1 cellular context compared by ENCODE assay signal in the genomic region with DNA sequence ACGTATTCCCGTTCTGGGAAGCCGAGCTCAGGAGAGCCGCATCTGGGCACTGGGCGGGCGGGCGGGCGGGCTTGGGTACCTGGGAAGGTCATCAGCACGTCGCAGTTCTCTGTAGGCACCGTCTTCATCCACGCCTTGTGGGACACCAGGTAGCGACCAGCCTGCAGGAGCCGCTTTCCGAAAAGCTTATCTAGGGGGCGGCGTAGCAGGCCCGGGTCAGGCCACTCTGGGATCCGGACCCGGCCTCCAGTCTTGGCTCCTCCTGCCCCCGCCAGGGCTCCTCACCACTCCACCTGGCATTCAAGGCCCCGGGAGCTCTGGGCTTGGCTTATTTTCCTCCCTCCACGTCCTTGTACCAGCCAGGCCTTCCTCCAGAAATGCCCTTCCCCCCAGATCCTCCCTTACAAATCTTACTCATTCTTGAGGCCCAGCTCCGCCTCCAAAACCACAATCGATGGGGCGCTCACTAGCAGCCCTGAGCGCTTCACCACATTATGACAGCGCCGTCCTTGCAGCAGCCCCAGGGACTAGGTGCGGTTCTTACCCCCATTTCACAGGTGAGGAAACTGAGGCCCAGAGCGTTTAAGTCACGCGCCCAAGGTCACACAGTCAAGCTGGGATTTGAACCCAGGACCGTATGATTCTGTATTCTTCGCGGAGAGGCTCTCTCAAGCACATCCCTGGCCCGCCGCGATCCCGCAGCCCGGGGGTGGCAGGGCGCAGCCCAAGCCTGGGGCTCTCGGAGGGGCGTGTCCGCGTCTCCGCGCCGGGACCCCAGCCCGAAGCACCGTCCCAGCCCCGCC.
TF ChIP-seq lines count a peak whose summit lies in the region.

No MANE protein-coding gene starts in this region.

TF ChIP-seq in K562, 482 proteins besides CTCF, POLR2A, EP300 and RAD21 (continued from another document and continues in another):
- TF ChIP-seq, protein P1, sequence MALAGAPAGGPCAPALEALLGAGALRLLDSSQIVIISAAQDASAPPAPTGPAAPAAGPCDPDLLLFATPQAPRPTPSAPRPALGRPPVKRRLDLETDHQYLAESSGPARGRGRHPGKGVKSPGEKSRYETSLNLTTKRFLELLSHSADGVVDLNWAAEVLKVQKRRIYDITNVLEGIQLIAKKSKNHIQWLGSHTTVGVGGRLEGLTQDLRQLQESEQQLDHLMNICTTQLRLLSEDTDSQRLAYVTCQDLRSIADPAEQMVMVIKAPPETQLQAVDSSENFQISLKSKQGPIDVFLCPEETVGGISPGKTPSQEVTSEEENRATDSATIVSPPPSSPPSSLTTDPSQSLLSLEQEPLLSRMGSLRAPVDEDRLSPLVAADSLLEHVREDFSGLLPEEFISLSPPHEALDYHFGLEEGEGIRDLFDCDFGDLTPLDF (CRISPR knock-in tag; IDR thresholded peaks at IDR 0.05): no peak
- TF ChIP-seq L3MBTL2 (IDR thresholded peaks at IDR 0.05) (no peak), ZNF124 (CRISPR knock-in tag; IDR thresholded peaks at IDR 0.05) (no peak), PYGO2 (tag; IDR thresholded peaks at IDR 0.05) (no peak), ZNF23 (CRISPR knock-in tag; IDR thresholded peaks at IDR 0.05) (0 out of 2 replicates have a peak, but pooled peaks have one; percentile 17), FOXJ2 (tag; IDR thresholded peaks at IDR 0.05) (no peak), KDM5B (IDR thresholded peaks at IDR 0.05; ENCODE audit: insufficient replicate concordance, low read depth, low read length) (peak; percentile 78), ARID2 (IDR thresholded peaks at IDR 0.05) (no peak), TAF7 (tag; IDR thresholded peaks at IDR 0.05) (no peak), ZNF282 (CRISPR knock-in tag; IDR thresholded peaks at IDR 0.05) (no peak), ESRRA (IDR thresholded peaks at IDR 0.05; ENCODE audit: borderline replicate concordance, low read depth) (peak; percentile 100), NFATC3 (IDR thresholded peaks at IDR 0.05) (no peak), RFX7 (CRISPR knock-in tag; IDR thresholded peaks at IDR 0.05) (no peak), SREBF1 (IDR thresholded peaks at IDR 0.05; ENCODE audit: borderline replicate concordance, low read depth, low read length) (no peak), TAF15 (IDR thresholded peaks at IDR 0.05; ENCODE audit: low read depth, low read length) (no peak), ZSCAN32 (CRISPR knock-in tag; IDR thresholded peaks at IDR 0.05) (peak; percentile 4; the same call in 1 of the 2 replicates), SMARCC2 (IDR thresholded peaks at IDR 0.05; ENCODE audit: low read depth) (no peak), MYNN (IDR thresholded peaks at IDR 0.05) (0 out of 2 replicates have a peak, but pooled peaks have one; percentile 37), MYNN (CRISPR knock-in tag; IDR thresholded peaks at IDR 0.05) (no peak), ZNF121 (CRISPR knock-in tag; conservative IDR thresholded peaks at IDR 0.05) (no peak), CBX8 (IDR thresholded peaks at IDR 0.05; ENCODE audit: borderline replicate concordance, extremely low read depth, low read depth, low read length, poor library complexity, severe bottlenecking) (no peak), BCL6 (CRISPR knock-in tag; IDR thresholded peaks at IDR 0.05) (no peak), ARID1B (IDR thresholded peaks at IDR 0.05) (peak; percentile 71), NR2F6 (CRISPR knock-in tag; IDR thresholded peaks at IDR 0.05) (no peak), MEF2A (IDR thresholded peaks at IDR 0.05; ENCODE audit: control insufficient read depth, low read depth, low read length) (no peak), KLF1 (tag; IDR thresholded peaks at IDR 0.05) (no peak), KAT7 (CRISPR knock-in tag; IDR thresholded peaks at IDR 0.05; ENCODE audit: borderline replicate concordance) (no peak), RBM34 (IDR thresholded peaks at IDR 0.05; ENCODE audit: borderline replicate concordance, insufficient read depth, low read length) (no peak), DMBX1 (CRISPR knock-in tag; IDR thresholded peaks at IDR 0.05; ENCODE audit: borderline replicate concordance) (0 out of 2 replicates have a peak, but pooled peaks have one; percentile 39)
- TF ChIP-seq, protein P2, sequence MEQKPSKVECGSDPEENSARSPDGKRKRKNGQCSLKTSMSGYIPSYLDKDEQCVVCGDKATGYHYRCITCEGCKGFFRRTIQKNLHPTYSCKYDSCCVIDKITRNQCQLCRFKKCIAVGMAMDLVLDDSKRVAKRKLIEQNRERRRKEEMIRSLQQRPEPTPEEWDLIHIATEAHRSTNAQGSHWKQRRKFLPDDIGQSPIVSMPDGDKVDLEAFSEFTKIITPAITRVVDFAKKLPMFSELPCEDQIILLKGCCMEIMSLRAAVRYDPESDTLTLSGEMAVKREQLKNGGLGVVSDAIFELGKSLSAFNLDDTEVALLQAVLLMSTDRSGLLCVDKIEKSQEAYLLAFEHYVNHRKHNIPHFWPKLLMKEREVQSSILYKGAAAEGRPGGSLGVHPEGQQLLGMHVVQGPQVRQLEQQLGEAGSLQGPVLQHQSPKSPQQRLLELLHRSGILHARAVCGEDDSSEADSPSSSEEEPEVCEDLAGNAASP (IDR thresholded peaks at IDR 0.05): no peak
- TF ChIP-seq, protein P3, sequence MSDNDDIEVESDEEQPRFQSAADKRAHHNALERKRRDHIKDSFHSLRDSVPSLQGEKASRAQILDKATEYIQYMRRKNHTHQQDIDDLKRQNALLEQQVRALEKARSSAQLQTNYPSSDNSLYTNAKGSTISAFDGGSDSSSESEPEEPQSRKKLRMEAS (CRISPR knock-in tag; IDR thresholded peaks at IDR 0.05): no peak
- TF ChIP-seq, protein P4, sequence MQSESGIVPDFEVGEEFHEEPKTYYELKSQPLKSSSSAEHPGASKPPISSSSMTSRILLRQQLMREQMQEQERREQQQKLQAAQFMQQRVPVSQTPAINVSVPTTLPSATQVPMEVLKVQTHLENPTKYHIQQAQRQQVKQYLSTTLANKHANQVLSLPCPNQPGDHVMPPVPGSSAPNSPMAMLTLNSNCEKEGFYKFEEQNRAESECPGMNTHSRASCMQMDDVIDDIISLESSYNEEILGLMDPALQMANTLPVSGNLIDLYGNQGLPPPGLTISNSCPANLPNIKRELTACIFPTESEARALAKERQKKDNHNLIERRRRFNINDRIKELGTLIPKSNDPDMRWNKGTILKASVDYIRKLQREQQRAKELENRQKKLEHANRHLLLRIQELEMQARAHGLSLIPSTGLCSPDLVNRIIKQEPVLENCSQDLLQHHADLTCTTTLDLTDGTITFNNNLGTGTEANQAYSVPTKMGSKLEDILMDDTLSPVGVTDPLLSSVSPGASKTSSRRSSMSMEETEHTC (IDR thresholded peaks at IDR 0.05): 0 out of 2 replicates have a peak, but pooled peaks have one; percentile 6
- TF ChIP-seq, protein P5, sequence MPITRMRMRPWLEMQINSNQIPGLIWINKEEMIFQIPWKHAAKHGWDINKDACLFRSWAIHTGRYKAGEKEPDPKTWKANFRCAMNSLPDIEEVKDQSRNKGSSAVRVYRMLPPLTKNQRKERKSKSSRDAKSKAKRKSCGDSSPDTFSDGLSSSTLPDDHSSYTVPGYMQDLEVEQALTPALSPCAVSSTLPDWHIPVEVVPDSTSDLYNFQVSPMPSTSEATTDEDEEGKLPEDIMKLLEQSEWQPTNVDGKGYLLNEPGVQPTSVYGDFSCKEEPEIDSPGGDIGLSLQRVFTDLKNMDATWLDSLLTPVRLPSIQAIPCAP (CRISPR knock-in tag; IDR thresholded peaks at IDR 0.05; ENCODE audit: borderline replicate concordance): no peak; the same call in 1 of the 2 replicates
- TF ChIP-seq, protein P6, sequence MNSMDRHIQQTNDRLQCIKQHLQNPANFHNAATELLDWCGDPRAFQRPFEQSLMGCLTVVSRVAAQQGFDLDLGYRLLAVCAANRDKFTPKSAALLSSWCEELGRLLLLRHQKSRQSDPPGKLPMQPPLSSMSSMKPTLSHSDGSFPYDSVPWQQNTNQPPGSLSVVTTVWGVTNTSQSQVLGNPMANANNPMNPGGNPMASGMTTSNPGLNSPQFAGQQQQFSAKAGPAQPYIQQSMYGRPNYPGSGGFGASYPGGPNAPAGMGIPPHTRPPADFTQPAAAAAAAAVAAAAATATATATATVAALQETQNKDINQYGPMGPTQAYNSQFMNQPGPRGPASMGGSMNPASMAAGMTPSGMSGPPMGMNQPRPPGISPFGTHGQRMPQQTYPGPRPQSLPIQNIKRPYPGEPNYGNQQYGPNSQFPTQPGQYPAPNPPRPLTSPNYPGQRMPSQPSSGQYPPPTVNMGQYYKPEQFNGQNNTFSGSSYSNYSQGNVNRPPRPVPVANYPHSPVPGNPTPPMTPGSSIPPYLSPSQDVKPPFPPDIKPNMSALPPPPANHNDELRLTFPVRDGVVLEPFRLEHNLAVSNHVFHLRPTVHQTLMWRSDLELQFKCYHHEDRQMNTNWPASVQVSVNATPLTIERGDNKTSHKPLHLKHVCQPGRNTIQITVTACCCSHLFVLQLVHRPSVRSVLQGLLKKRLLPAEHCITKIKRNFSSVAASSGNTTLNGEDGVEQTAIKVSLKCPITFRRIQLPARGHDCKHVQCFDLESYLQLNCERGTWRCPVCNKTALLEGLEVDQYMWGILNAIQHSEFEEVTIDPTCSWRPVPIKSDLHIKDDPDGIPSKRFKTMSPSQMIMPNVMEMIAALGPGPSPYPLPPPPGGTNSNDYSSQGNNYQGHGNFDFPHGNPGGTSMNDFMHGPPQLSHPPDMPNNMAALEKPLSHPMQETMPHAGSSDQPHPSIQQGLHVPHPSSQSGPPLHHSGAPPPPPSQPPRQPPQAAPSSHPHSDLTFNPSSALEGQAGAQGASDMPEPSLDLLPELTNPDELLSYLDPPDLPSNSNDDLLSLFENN (IDR thresholded peaks at IDR 0.05; ENCODE audit: low read depth in 2 of 2, low read length in 2 of 2): peak in 1 of 2 experiments; percentile 52; a peak in 1 of 4 replicates
- TF ChIP-seq, protein P7, sequence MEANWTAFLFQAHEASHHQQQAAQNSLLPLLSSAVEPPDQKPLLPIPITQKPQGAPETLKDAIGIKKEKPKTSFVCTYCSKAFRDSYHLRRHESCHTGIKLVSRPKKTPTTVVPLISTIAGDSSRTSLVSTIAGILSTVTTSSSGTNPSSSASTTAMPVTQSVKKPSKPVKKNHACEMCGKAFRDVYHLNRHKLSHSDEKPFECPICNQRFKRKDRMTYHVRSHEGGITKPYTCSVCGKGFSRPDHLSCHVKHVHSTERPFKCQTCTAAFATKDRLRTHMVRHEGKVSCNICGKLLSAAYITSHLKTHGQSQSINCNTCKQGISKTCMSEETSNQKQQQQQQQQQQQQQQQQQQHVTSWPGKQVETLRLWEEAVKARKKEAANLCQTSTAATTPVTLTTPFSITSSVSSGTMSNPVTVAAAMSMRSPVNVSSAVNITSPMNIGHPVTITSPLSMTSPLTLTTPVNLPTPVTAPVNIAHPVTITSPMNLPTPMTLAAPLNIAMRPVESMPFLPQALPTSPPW (CRISPR knock-in tag; IDR thresholded peaks at IDR 0.05): no peak
- TF ChIP-seq, protein P8, sequence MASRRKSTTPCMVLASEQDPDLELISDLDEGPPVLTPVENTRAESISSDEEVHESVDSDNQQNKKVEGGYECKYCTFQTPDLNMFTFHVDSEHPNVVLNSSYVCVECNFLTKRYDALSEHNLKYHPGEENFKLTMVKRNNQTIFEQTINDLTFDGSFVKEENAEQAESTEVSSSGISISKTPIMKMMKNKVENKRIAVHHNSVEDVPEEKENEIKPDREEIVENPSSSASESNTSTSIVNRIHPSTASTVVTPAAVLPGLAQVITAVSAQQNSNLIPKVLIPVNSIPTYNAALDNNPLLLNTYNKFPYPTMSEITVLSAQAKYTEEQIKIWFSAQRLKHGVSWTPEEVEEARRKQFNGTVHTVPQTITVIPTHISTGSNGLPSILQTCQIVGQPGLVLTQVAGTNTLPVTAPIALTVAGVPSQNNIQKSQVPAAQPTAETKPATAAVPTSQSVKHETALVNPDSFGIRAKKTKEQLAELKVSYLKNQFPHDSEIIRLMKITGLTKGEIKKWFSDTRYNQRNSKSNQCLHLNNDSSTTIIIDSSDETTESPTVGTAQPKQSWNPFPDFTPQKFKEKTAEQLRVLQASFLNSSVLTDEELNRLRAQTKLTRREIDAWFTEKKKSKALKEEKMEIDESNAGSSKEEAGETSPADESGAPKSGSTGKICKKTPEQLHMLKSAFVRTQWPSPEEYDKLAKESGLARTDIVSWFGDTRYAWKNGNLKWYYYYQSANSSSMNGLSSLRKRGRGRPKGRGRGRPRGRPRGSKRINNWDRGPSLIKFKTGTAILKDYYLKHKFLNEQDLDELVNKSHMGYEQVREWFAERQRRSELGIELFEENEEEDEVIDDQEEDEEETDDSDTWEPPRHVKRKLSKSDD (conservative IDR thresholded peaks at IDR 0.05; ENCODE audit: low read length): no peak; the same call in 1 of the 2 replicates
- TF ChIP-seq, protein P9, sequence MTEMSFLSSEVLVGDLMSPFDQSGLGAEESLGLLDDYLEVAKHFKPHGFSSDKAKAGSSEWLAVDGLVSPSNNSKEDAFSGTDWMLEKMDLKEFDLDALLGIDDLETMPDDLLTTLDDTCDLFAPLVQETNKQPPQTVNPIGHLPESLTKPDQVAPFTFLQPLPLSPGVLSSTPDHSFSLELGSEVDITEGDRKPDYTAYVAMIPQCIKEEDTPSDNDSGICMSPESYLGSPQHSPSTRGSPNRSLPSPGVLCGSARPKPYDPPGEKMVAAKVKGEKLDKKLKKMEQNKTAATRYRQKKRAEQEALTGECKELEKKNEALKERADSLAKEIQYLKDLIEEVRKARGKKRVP (CRISPR knock-in tag; IDR thresholded peaks at IDR 0.05): 0 out of 2 replicates have a peak, but pooled peaks have one; percentile 9
- TF ChIP-seq, protein P10, sequence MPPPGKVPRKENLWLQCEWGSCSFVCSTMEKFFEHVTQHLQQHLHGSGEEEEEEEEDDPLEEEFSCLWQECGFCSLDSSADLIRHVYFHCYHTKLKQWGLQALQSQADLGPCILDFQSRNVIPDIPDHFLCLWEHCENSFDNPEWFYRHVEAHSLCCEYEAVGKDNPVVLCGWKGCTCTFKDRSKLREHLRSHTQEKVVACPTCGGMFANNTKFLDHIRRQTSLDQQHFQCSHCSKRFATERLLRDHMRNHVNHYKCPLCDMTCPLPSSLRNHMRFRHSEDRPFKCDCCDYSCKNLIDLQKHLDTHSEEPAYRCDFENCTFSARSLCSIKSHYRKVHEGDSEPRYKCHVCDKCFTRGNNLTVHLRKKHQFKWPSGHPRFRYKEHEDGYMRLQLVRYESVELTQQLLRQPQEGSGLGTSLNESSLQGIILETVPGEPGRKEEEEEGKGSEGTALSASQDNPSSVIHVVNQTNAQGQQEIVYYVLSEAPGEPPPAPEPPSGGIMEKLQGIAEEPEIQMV (tag; conservative IDR thresholded peaks at IDR 0.05; ENCODE audit: low read depth): no peak
- TF ChIP-seq, protein P11, sequence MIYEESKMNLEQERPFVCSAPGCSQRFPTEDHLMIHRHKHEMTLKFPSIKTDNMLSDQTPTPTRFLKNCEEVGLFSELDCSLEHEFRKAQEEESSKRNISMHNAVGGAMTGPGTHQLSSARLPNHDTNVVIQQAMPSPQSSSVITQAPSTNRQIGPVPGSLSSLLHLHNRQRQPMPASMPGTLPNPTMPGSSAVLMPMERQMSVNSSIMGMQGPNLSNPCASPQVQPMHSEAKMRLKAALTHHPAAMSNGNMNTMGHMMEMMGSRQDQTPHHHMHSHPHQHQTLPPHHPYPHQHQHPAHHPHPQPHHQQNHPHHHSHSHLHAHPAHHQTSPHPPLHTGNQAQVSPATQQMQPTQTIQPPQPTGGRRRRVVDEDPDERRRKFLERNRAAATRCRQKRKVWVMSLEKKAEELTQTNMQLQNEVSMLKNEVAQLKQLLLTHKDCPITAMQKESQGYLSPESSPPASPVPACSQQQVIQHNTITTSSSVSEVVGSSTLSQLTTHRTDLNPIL (CRISPR knock-in tag; IDR thresholded peaks at IDR 0.05): no peak
